8 cellular contexts compared by ENCODE assay signal in genomic region chr15:73633111-73633990, GRCh38. TPM values are rescaled to one million over a fixed set of nuclear protein-coding genes. Genes with fewer than 3 reads are reported as not detected.
DNase-seq lines count a peak whose midpoint lies in the region; ATAC-seq and TF ChIP-seq lines count a peak whose summit lies in the region.

NPTN (minus strand) TSS chr15:73633389; CDS start chr15:73633215, 174 bp downstream.

- peak within 1 kb of the TSS; percentile 89 for H3K27ac ChIP-seq in angular gyrus (ENCODE audit: low read depth, low read length)
- H3K27ac ChIP-seq in right atrium auricular region = peak within 1 kb of the TSS; percentile 95 to 97
- H3K27ac ChIP-seq in uterus = peak within 1 kb of the TSS; percentile 91 to 98

- peaks cover 0 to 45% of the 10 kb centered on the region in 2 donors for H3K4me1 ChIP-seq in right atrium auricular region
- H3K4me1 ChIP-seq in uterus = peaks cover 0 to 20% of the 10 kb centered on the region in 2 donors

- TF ChIP-seq POLR2A in GM15510 (IDR thresholded peaks at IDR 0.05; ENCODE audit: borderline replicate concordance, extremely low read depth, insufficient read length) (peak; percentile 89), uterus (IDR thresholded peaks at IDR 0.05) (peak; percentile 78 to 83)

- peak within 1 kb of the TSS; percentile 97 for H3K4me3 Mint-ChIP-seq in T-helper 17 cell

- H3K36me3 ChIP-seq in right atrium auricular region (no peaks in the 10 kb centered on the region), uterus (no peaks in the 10 kb centered on the region)

- DNase-seq in NCI-H1694 treated with DMSO at 0.1 percent for 48 hours (lab: John Stamatoyannopoulos, UW) (peak; percentile 85), T-helper 17 cell (peak; percentile 97 to 98 (median 97)), right atrium auricular region (ENCODE audit: low spot score) (peak; percentile 98), pulmonary artery endothelial cell (ENCODE audit: low read depth, low spot score) (peak; percentile 87), uterus (peak; percentile 98 to 99)

- peak within 1 kb of the TSS; percentile 94 for H3K27ac Mint-ChIP-seq in T-helper 17 cell

- H3K9me3 ChIP-seq in T-helper 17 cell (ENCODE audit: control insufficient read depth, low read length, poor library complexity, severe bottlenecking) (no peaks in the 10 kb centered on the region), right atrium auricular region (no peaks in the 10 kb centered on the region), uterus (no peaks in the 10 kb centered on the region)

- TF ChIP-seq CTCF in right atrium auricular region (IDR thresholded peaks at IDR 0.05) = no peak
- TF ChIP-seq CTCF in uterus (IDR thresholded peaks at IDR 0.05) = peak in 1 of 4 experiments; percentile 8

- H3K36me3 Mint-ChIP-seq in T-helper 17 cell (ENCODE audit: low read depth) = peaks cover 3% of the 10 kb centered on the region

- H3K27me3 ChIP-seq in right atrium auricular region = no peaks in the 10 kb centered on the region
- H3K27me3 ChIP-seq in uterus = no peaks in the 10 kb centered on the region

- peaks cover 18% of the 10 kb centered on the region for H3K27me3 Mint-ChIP-seq in T-helper 17 cell

- intact Hi-C loops in uterus (cut with DNase I; ENCODE audit: low total_unique reads) = loop anchor here (10.0 kb wide), 1 partner anchor 61 kb away; no protein-coding TSS in a partner anchor

- peak within 1 kb of the TSS; percentile 86 to 98 for H3K4me3 ChIP-seq in right atrium auricular region
- peak within 1 kb of the TSS; percentile 64 to 90 for H3K4me3 ChIP-seq in uterus

- H3K4me1 Mint-ChIP-seq in T-helper 17 cell = peaks cover 38% of the 10 kb centered on the region

- ATAC-seq in HG02885 (IDR thresholded peaks at IDR 0.05; ENCODE audit: poor library complexity, unreplicated experiment) (peak; percentile 91), T-helper 17 cell (peak; percentile 91)

RNA-seq across cellular contexts. Expression of gene NPTN, which starts in this region (rescaled TPM):
- 10 to 100 TPM; 25.0 to 48.5 TPM for total RNA-seq in T-helper 17 cell
- total RNA-seq in right atrium auricular region = 100 to 1,000 TPM; 186 to 225 TPM
- 87.8 and 104 TPM in 2 replicates for total RNA-seq in pulmonary artery endothelial cell
- 100 to 1,000 TPM; 159 to 356 (median 215) TPM for total RNA-seq in uterus

Comparison
In these comparisons a context has a peak if more than half of its experiments do, and no peak if none do; other contexts are left out.
1. Peak in every context shown above with its lines: DNase-seq, ATAC-seq, H3K4me3 ChIP-seq and H3K27ac ChIP-seq.